Comparison of ENCODE assay signal across 19 cellular contexts in the genomic region with DNA sequence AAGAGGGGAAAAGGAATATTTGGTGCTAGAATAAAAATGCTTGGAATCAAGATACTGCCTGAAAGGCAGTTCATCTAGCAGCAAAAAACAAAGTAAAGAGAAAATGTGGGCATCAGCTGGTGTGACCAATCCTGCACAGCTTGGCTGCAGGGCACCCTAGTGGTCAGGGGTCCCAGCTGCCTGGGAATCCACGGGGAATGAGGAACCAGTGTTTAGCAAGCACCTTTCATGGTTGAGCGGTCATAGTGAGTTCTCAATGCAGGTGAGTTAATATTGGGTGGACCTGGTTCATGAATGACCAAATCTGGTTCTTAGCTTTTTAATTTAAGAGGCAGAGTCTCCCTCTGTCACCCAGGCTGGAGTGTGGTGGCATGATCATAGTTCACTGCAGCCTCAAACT. TPM values are rescaled to one million over a fixed set of nuclear protein-coding genes. Genes with fewer than 3 reads are reported as not detected.
A peak's percentile ranks its signal among the peaks of the same experiment; 100 is the strongest.
DNase-seq lines count a peak whose midpoint lies in the region; ATAC-seq and TF ChIP-seq lines count a peak whose summit lies in the region.
"Had no signal": no experiment of that assay in that cellular context is flagged by ENCODE, and none has a peak within 500 bp of the region (broad histone marks: within the 10 kb centered on the region; RNA-seq: fewer than 3 reads in every experiment).

No MANE protein-coding gene starts in this region.

- no peak overlapping the region for H3K27ac ChIP-seq in osteoblast (ENCODE audit: low read depth, low read length)
- H3K27ac ChIP-seq: hepatocyte, SJCRH30 had no signal

- in situ Hi-C loops in Caki2 (cut with HindIII; ENCODE audit: low pct_unique_long_range_greater_than_20kb, low sequenced_read_pairs) = no loop called here

- H3K27me3 Mint-ChIP-seq in activated CD8-positive, alpha-beta memory T cell treated with anti-CD3 and anti-CD28 coated beads, Interleukin-2, amount 10 ng/mL, durations not matched to agents 7 days and 5 days = peaks cover 5% of the 10 kb centered on the region

- peak; percentile 34 for ATAC-seq in GM21447 (IDR thresholded peaks at IDR 0.05; ENCODE audit: unreplicated experiment)
- peak; percentile 32 for ATAC-seq in HG03520 (IDR thresholded peaks at IDR 0.05; ENCODE audit: unreplicated experiment)
- no peak for ATAC-seq in activated CD8-positive, alpha-beta memory T cell treated with anti-CD3 and anti-CD28 coated beads, Interleukin-2, amount 10 ng/mL, durations not matched to agents 7 days and 5 days
- ATAC-seq in GM21737 (IDR thresholded peaks at IDR 0.05; ENCODE audit: unreplicated experiment) = no peak
- ATAC-seq: left cardiac atrium, mucosa of descending colon had no signal

- H3K4me1 Mint-ChIP-seq in activated CD8-positive, alpha-beta memory T cell treated with anti-CD3 and anti-CD28 coated beads, Interleukin-2, amount 10 ng/mL, durations not matched to agents 7 days and 5 days = no peaks in the 10 kb centered on the region

- no peaks in the 10 kb centered on the region for H3K36me3 Mint-ChIP-seq in activated CD8-positive, alpha-beta memory T cell treated with anti-CD3 and anti-CD28 coated beads, Interleukin-2, amount 10 ng/mL, durations not matched to agents 7 days and 5 days
- H3K36me3 Mint-ChIP-seq: activated naive CD8-positive, alpha-beta T cell had no signal

- CTCF ChIA-PET in activated CD8-positive, alpha-beta memory T cell treated with anti-CD3 and anti-CD28 coated beads, Interleukin-2, amount 10 ng/mL, durations not matched to agents 7 days and 5 days (lab: Charles Lee) = no interaction called here

- H3K9me3 Mint-ChIP-seq in activated CD8-positive, alpha-beta memory T cell treated with anti-CD3 and anti-CD28 coated beads, Interleukin-2, amount 10 ng/mL, durations not matched to agents 7 days and 5 days (ENCODE audit: low read depth) = no peaks in the 10 kb centered on the region

- H3K4me1 ChIP-seq in osteoblast (ENCODE audit: insufficient read depth, low read length) = peaks cover 10% of the 10 kb centered on the region

- DNase-seq in Caki2 (ENCODE audit: low read depth) = peak; percentile 59
- peak; percentile 74 for DNase-seq in kidney tubule cell (ENCODE audit: low spot score)
- no peak for DNase-seq in activated CD8-positive, alpha-beta memory T cell treated with anti-CD3 and anti-CD28 coated beads, Interleukin-2, amount 10 ng/mL, durations not matched to agents 7 days and 5 days
- no peak for DNase-seq in osteoblast (ENCODE audit: insufficient read length, low spot score, missing footprints)
- no peak for DNase-seq in NCI-H82 treated with DMSO at 0.1 percent for 48 hours (lab: John Stamatoyannopoulos, UW; ENCODE audit: unreplicated experiment)
- DNase-seq: activated CD4-positive, alpha-beta T cell treated with anti-CD3 and anti-CD28 coated beads for 48 hours; left cardiac atrium; mucosa of descending colon; NCI-H1694; NCI-H446; occipital lobe; SJCRH30; stimulated activated naive CD4-positive, alpha-beta T cell treated with Interleukin-2 at 50 U/mL for 16 hours; T-helper 9 cell had no signal

- H3K79me2 ChIP-seq in osteoblast (ENCODE audit: insufficient read depth, low read length) = no peaks in the 10 kb centered on the region
- H3K79me2 ChIP-seq: hepatocyte had no signal

- H4K20me1 ChIP-seq in osteoblast (ENCODE audit: insufficient read depth, low read length) = no peaks in the 10 kb centered on the region

- H2AFZ ChIP-seq in osteoblast (ENCODE audit: low read length) = no peak overlapping the region
- H2AFZ ChIP-seq: hepatocyte had no signal

- no peaks in the 10 kb centered on the region for H3K36me3 ChIP-seq in osteoblast (ENCODE audit: insufficient read depth, low read length)
- H3K36me3 ChIP-seq: SJCRH30 had no signal

- H3K4me3 Mint-ChIP-seq in activated CD8-positive, alpha-beta memory T cell treated with anti-CD3 and anti-CD28 coated beads, Interleukin-2, amount 10 ng/mL, durations not matched to agents 7 days and 5 days = no peak overlapping the region
- H3K4me3 Mint-ChIP-seq: activated naive CD8-positive, alpha-beta T cell had no signal

- TF ChIP-seq CTCF in osteoblast (IDR thresholded peaks at IDR 0.05; ENCODE audit: extremely low read depth, low read depth, low read length) = no peak

- no peak overlapping the region for H3K27ac Mint-ChIP-seq in activated CD8-positive, alpha-beta memory T cell treated with anti-CD3 and anti-CD28 coated beads, Interleukin-2, amount 10 ng/mL, durations not matched to agents 7 days and 5 days
- H3K27ac Mint-ChIP-seq: activated naive CD8-positive, alpha-beta T cell had no signal

- no peaks in the 10 kb centered on the region for H3K9me3 ChIP-seq in osteoblast (ENCODE audit: low read depth, low read length)
- H3K9me3 ChIP-seq: mucosa of descending colon, SJCRH30 had no signal

- H3K4me2 ChIP-seq in osteoblast (ENCODE audit: insufficient read depth, low read length) = no peak overlapping the region
- H3K4me2 ChIP-seq: hepatocyte had no signal

- H3K4me3 ChIP-seq in osteoblast (ENCODE audit: insufficient read depth, low read length) = no peak overlapping the region
- H3K4me3 ChIP-seq: hepatocyte, mucosa of descending colon, SJCRH30 had no signal

- H3K27me3 ChIP-seq in osteoblast (ENCODE audit: insufficient read depth, low read length) = no peaks in the 10 kb centered on the region
- H3K27me3 ChIP-seq: hepatocyte, SJCRH30 had no signal

RNA-seq across cellular contexts. Expression of gene CAP2, which starts 53.3 kb away (rescaled TPM):
- total RNA-seq in Caki2 (2014; rRNA removed; shearing (Covaris generic); ENCODE audit: low replicate concordance) = 16.5 and 18.4 TPM in 2 replicates
- total RNA-seq in activated CD8-positive, alpha-beta memory T cell treated with anti-CD3 and anti-CD28 coated beads, Interleukin-2, amount 10 ng/mL, durations not matched to agents 7 days and 5 days = not detected
- total RNA-seq in osteoblast = 10.0 and 12.3 TPM in 2 replicates

Comparison
In these comparisons a context has a peak if more than half of its experiments do, and no peak if none do; other contexts are left out.
1. DNase-seq: peak in Caki2 (single experiment) and kidney tubule cell (single experiment); none in activated CD8-positive, alpha-beta memory T cell treated with anti-CD3 and anti-CD28 coated beads, Interleukin-2, amount 10 ng/mL, durations not matched to agents 7 days and 5 days (single experiment), osteoblast (single experiment) and NCI-H82 treated with DMSO at 0.1 percent for 48 hours (single experiment).
2. ATAC-seq: peak in GM21447 (single experiment) and HG03520 (single experiment); none in activated CD8-positive, alpha-beta memory T cell treated with anti-CD3 and anti-CD28 coated beads, Interleukin-2, amount 10 ng/mL, durations not matched to agents 7 days and 5 days (single experiment) and GM21737 (single experiment).
3. RNA of gene CAP2, which starts 53.3 kb away (total RNA-seq): 16.5 to 18.4 TPM in Caki2 and 10.0 to 12.3 TPM in osteoblast; not detected in activated CD8-positive, alpha-beta memory T cell treated with anti-CD3 and anti-CD28 coated beads, Interleukin-2, amount 10 ng/mL, durations not matched to agents 7 days and 5 days; every median in the first group is over 10 times any median in the second.